Comparison of ENCODE assay signal across 8 cellular contexts in the genomic region with DNA sequence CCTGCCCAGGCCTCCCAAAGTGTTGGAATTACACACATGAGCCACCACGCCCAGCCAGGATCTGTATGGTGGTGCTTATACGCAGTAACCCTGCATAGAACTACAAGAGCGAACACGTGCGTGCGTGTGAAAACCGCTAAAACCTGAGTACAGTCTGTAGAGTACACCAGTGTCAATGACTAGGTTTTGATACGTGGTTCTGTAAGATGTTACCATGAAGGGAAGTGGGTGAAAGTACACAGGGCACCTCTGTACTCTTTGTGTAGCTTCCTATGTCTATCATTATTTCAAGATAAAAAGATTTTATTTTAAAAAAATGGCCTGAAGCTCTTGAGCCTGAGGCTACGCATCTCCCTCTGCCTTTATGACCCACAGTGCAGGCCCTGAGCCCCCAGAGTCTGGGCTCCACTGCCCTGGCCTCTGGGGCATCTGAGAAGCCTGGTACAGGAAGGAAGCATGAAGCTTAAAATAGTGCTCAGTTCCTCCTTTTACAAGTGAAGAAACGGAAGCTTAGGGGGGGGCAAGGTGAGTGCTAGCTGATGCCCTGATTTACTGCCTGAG. TPM values are rescaled to one million over a fixed set of nuclear protein-coding genes. Genes with fewer than 3 reads are reported as not detected.
DNase-seq lines count a peak whose midpoint lies in the region; ATAC-seq and TF ChIP-seq lines count a peak whose summit lies in the region.

No MANE protein-coding gene starts in this region.

- no peaks in the 10 kb centered on the region for H4K20me1 ChIP-seq in Loucy (ENCODE audit: insufficient read depth, low read length, poor library complexity, severe bottlenecking)

- no peak overlapping the region for H3K4ac ChIP-seq in trophoblast cell (ENCODE audit: low read depth, low read length)

- H3K23ac ChIP-seq in trophoblast cell (ENCODE audit: low read length), result no peak overlapping the region

- no peaks in the 10 kb centered on the region for H3K27me3 ChIP-seq in Loucy (ENCODE audit: insufficient read depth, low read length, poor library complexity, severe bottlenecking)
- no peaks in the 10 kb centered on the region for H3K27me3 ChIP-seq in trophoblast cell (ENCODE audit: insufficient read depth, low read length)

- H3K4me2 ChIP-seq in Loucy (ENCODE audit: low read depth, low read length, poor library complexity, severe bottlenecking) (peak overlapping the region; percentile 53), trophoblast cell (ENCODE audit: low read length) (no peak overlapping the region)

- no CpG with 5 or more reads among the region's 10 CpGs for WGBS in trophoblast cell (ENCODE audit: extremely low coverage, insufficient coverage, insufficient read length)

- no peak overlapping the region for H4K8ac ChIP-seq in trophoblast cell (ENCODE audit: low read depth, low read length)

- H3K36me3 ChIP-seq in Loucy (ENCODE audit: insufficient read depth, low read length), result no peaks in the 10 kb centered on the region
- no peaks in the 10 kb centered on the region for H3K36me3 ChIP-seq in trophoblast cell (ENCODE audit: control insufficient read depth in 1 of 2, insufficient read depth in 2 of 2, low read length in 2 of 2)

- H3K9ac ChIP-seq in Loucy (ENCODE audit: low read depth, low read length, poor library complexity, severe bottlenecking), result no peak overlapping the region
- no peak overlapping the region for H3K9ac ChIP-seq in trophoblast cell (ENCODE audit: low read length)

- H3K9me2 ChIP-seq in Loucy (replicated peaks; ENCODE audit: low read depth, low read length), result no peaks in the 10 kb centered on the region

- no peaks in the 10 kb centered on the region for H3K9me3 ChIP-seq in Loucy (ENCODE audit: insufficient read depth, low read depth, low read length)
- peaks cover 4% of the 10 kb centered on the region for H3K9me3 ChIP-seq in trophoblast cell (ENCODE audit: insufficient read depth, low read depth, low read length)

- no peak overlapping the region for H2BK120ac ChIP-seq in trophoblast cell (ENCODE audit: insufficient read depth, low read length, poor library complexity)

- H4K91ac ChIP-seq in trophoblast cell (ENCODE audit: low read depth, low read length), result no peak overlapping the region

- H3K4me3 ChIP-seq in Loucy (ENCODE audit: low read length, poor library complexity, severe bottlenecking) (peak overlapping the region; percentile 37), trophoblast cell (ENCODE audit: low read depth, low read length) (no peak overlapping the region)

- H2AFZ ChIP-seq in Loucy (ENCODE audit: low read length) (no peak overlapping the region), trophoblast cell (ENCODE audit: insufficient read depth, low read length, poor library complexity) (no peak overlapping the region)

- DNase-seq in foreskin melanocyte, result no peak
- DNase-seq in NCI-H2081 treated with DMSO at 0.1 percent for 48 hours (lab: John Stamatoyannopoulos, UW), result no peak
- DNase-seq in SHP77 (lab: John Stamatoyannopoulos, UW), result no peak
- DNase-seq in trophoblast cell, result no peak

- H4K12ac ChIP-seq in trophoblast cell (ENCODE audit: low read depth, low read length), result no peak overlapping the region

- H3K4me1 ChIP-seq in Loucy (ENCODE audit: insufficient read depth, low read length, poor library complexity, severe bottlenecking) (peaks cover 38% of the 10 kb centered on the region), trophoblast cell (ENCODE audit: control insufficient read depth in 1 of 2, insufficient read depth in 2 of 2, low read length in 2 of 2) (no peaks in the 10 kb centered on the region)

- H3K27ac ChIP-seq in trophoblast cell (ENCODE audit: low read depth, low read length), result no peak overlapping the region

- H3F3A ChIP-seq in Loucy (ENCODE audit: low read depth), result no peaks in the 10 kb centered on the region

- H2BK5ac ChIP-seq in trophoblast cell (ENCODE audit: low read depth, low read length, poor library complexity), result no peak overlapping the region

- no peak overlapping the region for H2AK5ac ChIP-seq in trophoblast cell (ENCODE audit: low read length)

- no peak overlapping the region for H3K18ac ChIP-seq in trophoblast cell (ENCODE audit: low read length)

- no peaks in the 10 kb centered on the region for H3K79me2 ChIP-seq in Loucy (ENCODE audit: insufficient read depth, low read length)
- no peaks in the 10 kb centered on the region for H3K79me2 ChIP-seq in trophoblast cell (ENCODE audit: control insufficient read depth, insufficient read depth, low read length, poor library complexity)

- TF ChIP-seq CTCF in Loucy (conservative IDR thresholded peaks at IDR 0.05; ENCODE audit: low read length), result no peak

- no peak overlapping the region for H3K14ac ChIP-seq in trophoblast cell (ENCODE audit: low read length)

- ATAC-seq in GM18511 (IDR thresholded peaks at IDR 0.05; ENCODE audit: unreplicated experiment) (peak; percentile 99), GM21723 (IDR thresholded peaks at IDR 0.05; ENCODE audit: unreplicated experiment) (peak; percentile 95), esophagus mucosa (peak; percentile 39)

- no peak overlapping the region for H2BK12ac ChIP-seq in trophoblast cell (ENCODE audit: low read length)

- H3K79me1 ChIP-seq in trophoblast cell (ENCODE audit: low read length), result no peaks in the 10 kb centered on the region

RNA-seq across cellular contexts. Expression of a gene that starts 21.6 kb away (rescaled TPM):
- 0.48 TPM for total RNA-seq in esophagus mucosa
- not detected in 2 replicates for polyA plus RNA-seq in trophoblast cell (2013)

Comparison
In these comparisons a context has a peak if more than half of its experiments do, and no peak if none do; other contexts are left out.
1. ATAC-seq: peak in every context shown above with its lines; median percentile 99 in GM18511; 95 in GM21723; 39 in esophagus mucosa.